1 cellular context compared by ENCODE assay signal in the genomic region with DNA sequence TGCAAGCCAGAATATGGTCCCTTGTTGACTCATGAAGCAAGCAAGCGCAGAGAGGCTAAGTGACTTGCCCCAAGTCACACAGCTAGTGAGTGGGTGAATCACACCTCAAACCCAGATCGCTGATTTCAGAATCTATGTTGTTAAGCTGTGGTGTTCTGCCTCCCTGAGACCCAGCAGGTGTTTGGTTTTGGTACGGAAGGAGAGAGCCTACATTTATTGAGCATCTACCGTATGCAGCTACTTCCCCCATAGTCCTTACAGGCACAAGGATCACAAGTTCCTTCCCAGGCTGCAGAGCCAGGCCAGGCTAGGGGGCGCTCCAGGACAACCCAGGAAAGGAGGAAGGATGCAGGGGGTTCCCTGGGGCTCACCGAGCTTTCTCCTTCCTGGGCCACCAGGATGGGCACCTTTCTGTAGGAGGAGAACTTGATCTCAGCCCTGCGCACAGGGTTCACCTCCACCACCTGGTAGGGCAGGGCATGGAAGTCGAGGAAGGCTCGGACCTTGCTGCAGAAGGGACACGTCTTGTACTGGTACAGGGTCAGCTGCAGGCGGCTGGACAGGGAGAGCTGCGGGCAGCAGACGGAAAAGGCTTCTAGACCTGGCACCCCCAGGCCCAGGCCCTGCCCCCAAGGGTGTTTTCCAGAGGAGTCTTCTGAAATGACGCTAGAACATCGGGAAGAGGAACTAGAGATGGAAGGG.
TF ChIP-seq lines count a peak whose summit lies in the region.

No MANE protein-coding gene starts in this region.

TF ChIP-seq in GM12878, 131 proteins besides CTCF, POLR2A, EP300 and RAD21 (continues in another document):
- TF ChIP-seq NFIC (IDR thresholded peaks at IDR 0.05; ENCODE audit: low read depth, low read length): no peak
- TF ChIP-seq JUNB (IDR thresholded peaks at IDR 0.05): no peak
- TF ChIP-seq ZNF274 (IDR thresholded peaks at IDR 0.05; ENCODE audit: insufficient read depth, insufficient read length): no peak
- TF ChIP-seq SMC3 (IDR thresholded peaks at IDR 0.05; ENCODE audit: borderline replicate concordance, low read length): peak; percentile 43; the same call in 1 of the 2 replicates
- TF ChIP-seq, protein P1, sequence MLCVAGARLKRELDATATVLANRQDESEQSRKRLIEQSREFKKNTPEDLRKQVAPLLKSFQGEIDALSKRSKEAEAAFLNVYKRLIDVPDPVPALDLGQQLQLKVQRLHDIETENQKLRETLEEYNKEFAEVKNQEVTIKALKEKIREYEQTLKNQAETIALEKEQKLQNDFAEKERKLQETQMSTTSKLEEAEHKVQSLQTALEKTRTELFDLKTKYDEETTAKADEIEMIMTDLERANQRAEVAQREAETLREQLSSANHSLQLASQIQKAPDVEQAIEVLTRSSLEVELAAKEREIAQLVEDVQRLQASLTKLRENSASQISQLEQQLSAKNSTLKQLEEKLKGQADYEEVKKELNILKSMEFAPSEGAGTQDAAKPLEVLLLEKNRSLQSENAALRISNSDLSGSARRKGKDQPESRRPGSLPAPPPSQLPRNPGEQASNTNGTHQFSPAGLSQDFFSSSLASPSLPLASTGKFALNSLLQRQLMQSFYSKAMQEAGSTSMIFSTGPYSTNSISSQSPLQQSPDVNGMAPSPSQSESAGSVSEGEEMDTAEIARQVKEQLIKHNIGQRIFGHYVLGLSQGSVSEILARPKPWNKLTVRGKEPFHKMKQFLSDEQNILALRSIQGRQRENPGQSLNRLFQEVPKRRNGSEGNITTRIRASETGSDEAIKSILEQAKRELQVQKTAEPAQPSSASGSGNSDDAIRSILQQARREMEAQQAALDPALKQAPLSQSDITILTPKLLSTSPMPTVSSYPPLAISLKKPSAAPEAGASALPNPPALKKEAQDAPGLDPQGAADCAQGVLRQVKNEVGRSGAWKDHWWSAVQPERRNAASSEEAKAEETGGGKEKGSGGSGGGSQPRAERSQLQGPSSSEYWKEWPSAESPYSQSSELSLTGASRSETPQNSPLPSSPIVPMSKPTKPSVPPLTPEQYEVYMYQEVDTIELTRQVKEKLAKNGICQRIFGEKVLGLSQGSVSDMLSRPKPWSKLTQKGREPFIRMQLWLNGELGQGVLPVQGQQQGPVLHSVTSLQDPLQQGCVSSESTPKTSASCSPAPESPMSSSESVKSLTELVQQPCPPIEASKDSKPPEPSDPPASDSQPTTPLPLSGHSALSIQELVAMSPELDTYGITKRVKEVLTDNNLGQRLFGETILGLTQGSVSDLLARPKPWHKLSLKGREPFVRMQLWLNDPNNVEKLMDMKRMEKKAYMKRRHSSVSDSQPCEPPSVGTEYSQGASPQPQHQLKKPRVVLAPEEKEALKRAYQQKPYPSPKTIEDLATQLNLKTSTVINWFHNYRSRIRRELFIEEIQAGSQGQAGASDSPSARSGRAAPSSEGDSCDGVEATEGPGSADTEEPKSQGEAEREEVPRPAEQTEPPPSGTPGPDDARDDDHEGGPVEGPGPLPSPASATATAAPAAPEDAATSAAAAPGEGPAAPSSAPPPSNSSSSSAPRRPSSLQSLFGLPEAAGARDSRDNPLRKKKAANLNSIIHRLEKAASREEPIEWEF (IDR thresholded peaks at IDR 0.05; ENCODE audit: insufficient replicate concordance, low read depth, low read length): no peak
- TF ChIP-seq RB1 (IDR thresholded peaks at IDR 0.05; ENCODE audit: borderline replicate concordance): peak; percentile 26; the same call in 1 of the 2 replicates
- no peak for TF ChIP-seq SPI1 (IDR thresholded peaks at IDR 0.05; ENCODE audit: borderline replicate concordance, insufficient read depth, low read depth, low read length)
- TF ChIP-seq PML (IDR thresholded peaks at IDR 0.05; ENCODE audit: low read length): no peak
- peak; percentile 73 for TF ChIP-seq IKZF1 (conservative IDR thresholded peaks at IDR 0.05)
- TF ChIP-seq ZBTB11 (CRISPR knock-in tag; IDR thresholded peaks at IDR 0.05): no peak
- no peak for TF ChIP-seq JUND (IDR thresholded peaks at IDR 0.05; ENCODE audit: low read depth, low read length)
- TF ChIP-seq BRCA1 (IDR thresholded peaks at IDR 0.05; ENCODE audit: low read depth, low read length): no peak
- no peak for TF ChIP-seq MXI1 (IDR thresholded peaks at IDR 0.05; ENCODE audit: low read depth, low read length)
- TF ChIP-seq LARP7 (IDR thresholded peaks at IDR 0.05): no peak
- TF ChIP-seq ZNF24 (IDR thresholded peaks at IDR 0.05): no peak
- TF ChIP-seq, protein P2, sequence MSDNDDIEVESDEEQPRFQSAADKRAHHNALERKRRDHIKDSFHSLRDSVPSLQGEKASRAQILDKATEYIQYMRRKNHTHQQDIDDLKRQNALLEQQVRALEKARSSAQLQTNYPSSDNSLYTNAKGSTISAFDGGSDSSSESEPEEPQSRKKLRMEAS (IDR thresholded peaks at IDR 0.05; ENCODE audit: low read depth, low read length): no peak
- TF ChIP-seq, protein P3, sequence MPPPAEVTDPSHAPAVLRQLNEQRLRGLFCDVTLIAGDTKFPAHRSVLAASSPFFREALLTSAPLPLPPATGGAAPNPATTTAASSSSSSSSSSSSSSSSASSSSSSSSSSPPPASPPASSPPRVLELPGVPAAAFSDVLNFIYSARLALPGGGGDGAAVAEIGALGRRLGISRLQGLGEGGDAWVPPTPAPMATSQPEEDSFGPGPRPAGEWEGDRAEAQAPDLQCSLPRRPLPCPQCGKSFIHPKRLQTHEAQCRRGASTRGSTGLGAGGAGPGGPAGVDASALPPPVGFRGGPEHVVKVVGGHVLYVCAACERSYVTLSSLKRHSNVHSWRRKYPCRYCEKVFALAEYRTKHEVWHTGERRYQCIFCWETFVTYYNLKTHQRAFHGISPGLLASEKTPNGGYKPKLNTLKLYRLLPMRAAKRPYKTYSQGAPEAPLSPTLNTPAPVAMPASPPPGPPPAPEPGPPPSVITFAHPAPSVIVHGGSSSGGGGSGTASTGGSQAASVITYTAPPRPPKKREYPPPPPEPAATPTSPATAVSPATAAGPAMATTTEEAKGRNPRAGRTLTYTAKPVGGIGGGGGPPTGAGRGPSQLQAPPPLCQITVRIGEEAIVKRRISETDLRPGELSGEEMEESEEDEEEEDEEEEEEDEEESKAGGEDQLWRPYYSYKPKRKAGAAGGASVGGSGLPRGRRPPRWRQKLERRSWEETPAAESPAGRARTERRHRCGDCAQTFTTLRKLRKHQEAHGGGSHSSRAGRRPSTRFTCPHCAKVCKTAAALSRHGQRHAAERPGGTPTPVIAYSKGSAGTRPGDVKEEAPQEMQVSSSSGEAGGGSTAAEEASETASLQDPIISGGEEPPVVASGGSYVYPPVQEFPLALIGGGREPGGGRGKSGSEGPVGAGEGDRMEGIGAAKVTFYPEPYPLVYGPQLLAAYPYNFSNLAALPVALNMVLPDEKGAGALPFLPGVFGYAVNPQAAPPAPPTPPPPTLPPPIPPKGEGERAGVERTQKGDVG (CRISPR knock-in tag; IDR thresholded peaks at IDR 0.05): no peak
- TF ChIP-seq NR2F1 (conservative IDR thresholded peaks at IDR 0.05): no peak
- no peak for TF ChIP-seq CREB1 (IDR thresholded peaks at IDR 0.05; ENCODE audit: low read depth)
- TF ChIP-seq CHD1 (IDR thresholded peaks at IDR 0.05; ENCODE audit: low read depth, low read length): no peak
- no peak for TF ChIP-seq HDAC2 (IDR thresholded peaks at IDR 0.05)
- TF ChIP-seq SMAD1 (IDR thresholded peaks at IDR 0.05; ENCODE audit: low read depth, partially characterized antibody): no peak
- TF ChIP-seq EGR1 (IDR thresholded peaks at IDR 0.05; ENCODE audit: borderline replicate concordance in 1 of 2, low read depth in 2 of 2, low read length in 2 of 2): no peak
- no peak for TF ChIP-seq NRF1 (conservative IDR thresholded peaks at IDR 0.05; ENCODE audit: low read depth, low read length)
- no peak for TF ChIP-seq TARDBP (IDR thresholded peaks at IDR 0.05; ENCODE audit: borderline replicate concordance)
- no peak for TF ChIP-seq E2F4 (IDR thresholded peaks at IDR 0.05; ENCODE audit: low read depth, low read length)
- no peak for TF ChIP-seq HCFC1 (IDR thresholded peaks at IDR 0.05; ENCODE audit: low read length)
- TF ChIP-seq ZNF384 (IDR thresholded peaks at IDR 0.05; ENCODE audit: borderline replicate concordance, low read depth, low read length): no peak
- no peak for TF ChIP-seq HDGF (IDR thresholded peaks at IDR 0.05)
- no peak; the same call in 1 of the 2 replicates for TF ChIP-seq GATAD2B (conservative IDR thresholded peaks at IDR 0.05; ENCODE audit: low read depth)
- TF ChIP-seq BHLHE40 (IDR thresholded peaks at IDR 0.05; ENCODE audit: borderline replicate concordance in 1 of 2, low read depth in 2 of 2, low read length in 1 of 2): no peak
- TF ChIP-seq ELK1 (IDR thresholded peaks at IDR 0.05; ENCODE audit: low read depth, low read length): no peak
- TF ChIP-seq, protein P4, sequence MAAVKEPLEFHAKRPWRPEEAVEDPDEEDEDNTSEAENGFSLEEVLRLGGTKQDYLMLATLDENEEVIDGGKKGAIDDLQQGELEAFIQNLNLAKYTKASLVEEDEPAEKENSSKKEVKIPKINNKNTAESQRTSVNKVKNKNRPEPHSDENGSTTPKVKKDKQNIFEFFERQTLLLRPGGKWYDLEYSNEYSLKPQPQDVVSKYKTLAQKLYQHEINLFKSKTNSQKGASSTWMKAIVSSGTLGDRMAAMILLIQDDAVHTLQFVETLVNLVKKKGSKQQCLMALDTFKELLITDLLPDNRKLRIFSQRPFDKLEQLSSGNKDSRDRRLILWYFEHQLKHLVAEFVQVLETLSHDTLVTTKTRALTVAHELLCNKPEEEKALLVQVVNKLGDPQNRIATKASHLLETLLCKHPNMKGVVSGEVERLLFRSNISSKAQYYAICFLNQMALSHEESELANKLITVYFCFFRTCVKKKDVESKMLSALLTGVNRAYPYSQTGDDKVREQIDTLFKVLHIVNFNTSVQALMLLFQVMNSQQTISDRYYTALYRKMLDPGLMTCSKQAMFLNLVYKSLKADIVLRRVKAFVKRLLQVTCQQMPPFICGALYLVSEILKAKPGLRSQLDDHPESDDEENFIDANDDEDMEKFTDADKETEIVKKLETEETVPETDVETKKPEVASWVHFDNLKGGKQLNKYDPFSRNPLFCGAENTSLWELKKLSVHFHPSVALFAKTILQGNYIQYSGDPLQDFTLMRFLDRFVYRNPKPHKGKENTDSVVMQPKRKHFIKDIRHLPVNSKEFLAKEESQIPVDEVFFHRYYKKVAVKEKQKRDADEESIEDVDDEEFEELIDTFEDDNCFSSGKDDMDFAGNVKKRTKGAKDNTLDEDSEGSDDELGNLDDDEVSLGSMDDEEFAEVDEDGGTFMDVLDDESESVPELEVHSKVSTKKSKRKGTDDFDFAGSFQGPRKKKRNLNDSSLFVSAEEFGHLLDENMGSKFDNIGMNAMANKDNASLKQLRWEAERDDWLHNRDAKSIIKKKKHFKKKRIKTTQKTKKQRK (IDR thresholded peaks at IDR 0.05; ENCODE audit: low read depth, low read length): no peak
- no peak for TF ChIP-seq POLR2AphosphoS2 (IDR thresholded peaks at IDR 0.05; ENCODE audit: low read depth, low read length)
- TF ChIP-seq, protein P5, sequence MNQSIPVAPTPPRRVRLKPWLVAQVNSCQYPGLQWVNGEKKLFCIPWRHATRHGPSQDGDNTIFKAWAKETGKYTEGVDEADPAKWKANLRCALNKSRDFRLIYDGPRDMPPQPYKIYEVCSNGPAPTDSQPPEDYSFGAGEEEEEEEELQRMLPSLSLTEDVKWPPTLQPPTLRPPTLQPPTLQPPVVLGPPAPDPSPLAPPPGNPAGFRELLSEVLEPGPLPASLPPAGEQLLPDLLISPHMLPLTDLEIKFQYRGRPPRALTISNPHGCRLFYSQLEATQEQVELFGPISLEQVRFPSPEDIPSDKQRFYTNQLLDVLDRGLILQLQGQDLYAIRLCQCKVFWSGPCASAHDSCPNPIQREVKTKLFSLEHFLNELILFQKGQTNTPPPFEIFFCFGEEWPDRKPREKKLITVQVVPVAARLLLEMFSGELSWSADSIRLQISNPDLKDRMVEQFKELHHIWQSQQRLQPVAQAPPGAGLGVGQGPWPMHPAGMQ (IDR thresholded peaks at IDR 0.05; ENCODE audit: borderline replicate concordance): no peak
- TF ChIP-seq SREBF1 (IDR thresholded peaks at IDR 0.05; ENCODE audit: low read length): no peak
- no peak for TF ChIP-seq CHD2 (IDR thresholded peaks at IDR 0.05; ENCODE audit: borderline replicate concordance, low read depth, low read length)
- TF ChIP-seq STAT3 (IDR thresholded peaks at IDR 0.05; ENCODE audit: low read depth, low read length): no peak
- no peak for TF ChIP-seq SRF (IDR thresholded peaks at IDR 0.05; ENCODE audit: low read depth in 2 of 2, low read length in 2 of 2)
- TF ChIP-seq TCF3 (IDR thresholded peaks at IDR 0.05; ENCODE audit: borderline replicate concordance, insufficient read depth, low read depth, low read length): no peak
